In genomic region chr22:43955040-43955882, GRCh38 we compare ENCODE assay signal across 8 cellular contexts. TPM values are rescaled to one million over a fixed set of nuclear protein-coding genes. Genes with fewer than 3 reads are reported as not detected.
A peak's percentile ranks its signal among the peaks of the same experiment; 100 is the strongest.
DNase-seq lines count a peak whose midpoint lies in the region; ATAC-seq, FAIRE-seq and TF ChIP-seq lines count a peak whose summit lies in the region.

TSS of gene SAMM50 (plus strand) at chr22:43955442. CDS start at chr22:43955578, 136 bp downstream.

- H3K36me3 ChIP-seq in keratinocyte (ENCODE audit: control insufficient read depth in 2 of 2, extremely low read depth in 1 of 2, insufficient read depth in 2 of 2, low read length in 2 of 2): peaks cover 0 to 2% of the 10 kb centered on the region in 2 experiments

- H3K9ac ChIP-seq in keratinocyte (ENCODE audit: control insufficient read depth, extremely low read depth, insufficient read depth, low read length): peak within 1 kb of the TSS; percentile 82

- H3K9me3 ChIP-seq in keratinocyte (ENCODE audit: control insufficient read depth, low read depth, low read length): no peaks in the 10 kb centered on the region

- DNase-seq in AG08396 (ENCODE audit: low spot score) (peak; percentile 95), NCI-H345 treated with DMSO at 0.1 percent for 48 hours (lab: John Stamatoyannopoulos, UW; ENCODE audit: unreplicated experiment) (peak; percentile 70), cerebellar nuclear complex (lab: John Stamatoyannopoulos, UW) (peak; percentile 54 to 77), keratinocyte (ENCODE audit: low read depth, low spot score) (peak; percentile 81)
- DNase-seq in activated CD4-positive, CD25-positive, alpha-beta regulatory T cell treated with anti-CD3 and anti-CD28 coated beads, Interleukin-2, amount 50 U/mL, for 72 hours: peak; percentile 91
- DNase-seq in stimulated activated CD4-positive, alpha-beta T cell treated with anti-CD3 and anti-CD28 coated beads, Interleukin-15, amount 100 ng/mL, for 1 hour (ENCODE audit: low read depth in 1 of 2, low spot score in 1 of 2): peak; percentile 79 to 82

- peaks cover 40% of the 10 kb centered on the region for H3K79me2 ChIP-seq in keratinocyte (ENCODE audit: control insufficient read depth, insufficient read depth, low read length)

- no peaks in the 10 kb centered on the region for H3K9me1 ChIP-seq in keratinocyte (ENCODE audit: control insufficient read depth, extremely low read depth, insufficient read depth, low read length)

- ATAC-seq in GM18907 (IDR thresholded peaks at IDR 0.05; ENCODE audit: unreplicated experiment) (peak; percentile 91), HG03175 (IDR thresholded peaks at IDR 0.05; ENCODE audit: unreplicated experiment) (peak; percentile 81)

- peak; percentile 75 for FAIRE-seq in keratinocyte (lab: Jason Lieb, UNC)

- dilution Hi-C loops in keratinocyte (cut with MboI; ENCODE audit: extremely low pct_ligation_motif_present, low sequenced_read_pairs): no loop called here

- peak within 1 kb of the TSS; percentile 85 for H3K4me2 ChIP-seq in keratinocyte (ENCODE audit: control insufficient read depth, extremely low read depth, insufficient read depth, low read depth, low read length)

- H4K20me1 ChIP-seq in keratinocyte (ENCODE audit: control insufficient read depth, extremely low read depth, insufficient read depth, low read length): no peaks in the 10 kb centered on the region

- no peaks in the 10 kb centered on the region for H3K27me3 ChIP-seq in keratinocyte (ENCODE audit: control insufficient read depth, extremely low read depth, insufficient read depth, low read length)

- TF ChIP-seq CTCF in keratinocyte (optimal IDR thresholded peaks at IDR 0.05 in 1 of 3, IDR thresholded peaks at IDR 0.05 in 1 of 3, conservative IDR thresholded peaks at IDR 0.05 in 1 of 3; ENCODE audit: extremely low read depth in 1 of 3, insufficient read depth in 2 of 3, low read length in 3 of 3): peak in 2 of 3 experiments; percentile 9 to 34

- H2AFZ ChIP-seq in keratinocyte (ENCODE audit: control insufficient read depth, low read length): peak within 1 kb of the TSS; percentile 92

- peaks cover 18% of the 10 kb centered on the region for H3K4me1 ChIP-seq in keratinocyte (ENCODE audit: control insufficient read depth, extremely low read depth, insufficient read depth, low read length)

- H3K4me3 ChIP-seq in keratinocyte (ENCODE audit: control insufficient read depth in 2 of 3, extremely low read depth in 1 of 3, insufficient read depth in 2 of 3, low read depth in 1 of 3, low read length in 3 of 3): peak within 1 kb of the TSS; percentile 70 to 94 (median 83)

- H3K27ac ChIP-seq in keratinocyte (ENCODE audit: control insufficient read depth, insufficient read depth, low read length): peak within 1 kb of the TSS; percentile 67

RNA-seq across cellular contexts. Expression of gene SAMM50, which starts in this region (rescaled TPM):
- 44.0 to 54.6 TPM (median 50.0 TPM) in 3 replicates for polyA plus RNA-seq in keratinocyte
- polyA plus RNA-seq in keratinocyte (2011; ENCODE audit: low read depth): 27.0 TPM
- 41.1 and 49.2 TPM in 2 replicates for polyA plus RNA-seq in keratinocyte (2011; cell fraction: cytosol; rRNA removed)
- polyA plus RNA-seq in keratinocyte (2011; cell fraction: nucleus; rRNA removed): 38.4 and 42.4 TPM in 2 replicates
- 43.4 and 55.3 TPM in 2 replicates for polyA plus RNA-seq in keratinocyte (2012; ENCODE audit: low replicate concordance)
- 27.3 to 50.4 TPM (median 39.2 TPM) in 3 replicates for polyA minus RNA-seq in keratinocyte
- polyA minus RNA-seq in keratinocyte (2011; cell fraction: cytosol; rRNA and poly(A)+ RNA removed): 31.7 TPM
- 11.1 and 23.3 TPM in 2 replicates for polyA minus RNA-seq in keratinocyte (2011; cell fraction: nucleus; rRNA and poly(A)+ RNA removed)

Comparison
In these comparisons a context has a peak if more than half of its experiments do, and no peak if none do; other contexts are left out.
1. Peak in every context shown above with its lines: DNase-seq, ATAC-seq, H3K4me3 ChIP-seq and H3K27ac ChIP-seq.